Comparison of ENCODE assay signal across 20 cellular contexts in genomic region chr3:123342631-123343080, GRCh38.
A peak's percentile ranks its signal among the peaks of the same experiment; 100 is the strongest.
DNase-seq lines count a peak whose midpoint lies in the region; ATAC-seq and TF ChIP-seq lines count a peak whose summit lies in the region.
"Had no signal": no experiment of that assay in that cellular context is flagged by ENCODE, and none has a peak within 500 bp of the region (broad histone marks: within the 10 kb centered on the region; RNA-seq: fewer than 3 reads in every experiment).

No MANE protein-coding gene starts in this region.

- H3K14ac ChIP-seq in neuronal stem cell (ENCODE audit: low read length): no peak overlapping the region

- no peaks in the 10 kb centered on the region for H3K9me3 Mint-ChIP-seq in neural progenitor cell
- no peaks in the 10 kb centered on the region for H3K9me3 Mint-ChIP-seq in effector memory CD8-positive, alpha-beta T cell
- H3K9me3 Mint-ChIP-seq: CD4-positive, alpha-beta memory T cell had no signal

- H3K4me3 ChIP-seq in gastroesophageal sphincter (no peak overlapping the region), neural progenitor cell (no peak overlapping the region), neuronal stem cell (ENCODE audit: low read length in 2 of 2) (no peak overlapping the region)

- intact Hi-C loops in Right ventricle myocardium superior (cut with DNase I) (no loop called here), left ventricle myocardium superior (cut with micrococcal nuclease) (loop anchor here (10.0 kb wide), 1 partner anchor 102 kb away; the partner anchor contains the start of gene ADCY5)

- H3K9ac ChIP-seq in neural progenitor cell (no peak overlapping the region), neuronal stem cell (ENCODE audit: low read depth, low read length, poor library complexity) (no peak overlapping the region)

- no peak for ATAC-seq in Right ventricle myocardium superior (ENCODE audit: poor library complexity)
- no peak for ATAC-seq in left ventricle myocardium superior
- no peak for ATAC-seq in gastroesophageal sphincter
- no peak for ATAC-seq in effector memory CD8-positive, alpha-beta T cell (replicated peaks)

- H3K36me3 ChIP-seq in gastroesophageal sphincter (peaks cover 0 to 6% of the 10 kb centered on the region in 2 donors), neural progenitor cell (no peaks in the 10 kb centered on the region), neuronal stem cell (replicated peaks in 1 of 2; ENCODE audit: control insufficient read depth in 2 of 2, insufficient read depth in 2 of 2, low read length in 2 of 2) (no peaks in the 10 kb centered on the region)
- H3K36me3 ChIP-seq: BE2C had no signal

- no peak overlapping the region for H4K91ac ChIP-seq in neuronal stem cell (ENCODE audit: low read depth, low read length, poor library complexity)

- H2BK15ac ChIP-seq in neuronal stem cell (ENCODE audit: low read length): no peak overlapping the region

- no peaks in the 10 kb centered on the region for H3K36me3 Mint-ChIP-seq in neural progenitor cell
- H3K36me3 Mint-ChIP-seq in effector memory CD8-positive, alpha-beta T cell (ENCODE audit: insufficient read depth): no peaks in the 10 kb centered on the region
- H3K36me3 Mint-ChIP-seq: CD4-positive, alpha-beta memory T cell had no signal

- peaks cover 8% of the 10 kb centered on the region for H3K27me3 Mint-ChIP-seq in neural progenitor cell (ENCODE audit: insufficient read depth, low read depth)
- peaks cover 0 to 12% of the 10 kb centered on the region in 2 donors for H3K27me3 Mint-ChIP-seq in effector memory CD8-positive, alpha-beta T cell

- no peak overlapping the region for H3K23ac ChIP-seq in neuronal stem cell (ENCODE audit: low read depth, low read length, poor library complexity)

- no peak overlapping the region for H3K4me3 Mint-ChIP-seq in neural progenitor cell
- H3K4me3 Mint-ChIP-seq in effector memory CD8-positive, alpha-beta T cell: no peak overlapping the region
- H3K4me3 Mint-ChIP-seq: CD4-positive, alpha-beta memory T cell had no signal

- DNase-seq in Right ventricle myocardium superior (peak; percentile 37), left ventricle myocardium superior (no peak), neural progenitor cell (ENCODE audit: low spot score) (no peak), NCI-H2107 treated with DMSO at 0.1 percent for 48 hours (lab: John Stamatoyannopoulos, UW; ENCODE audit: unreplicated experiment) (no peak), neuronal stem cell (ENCODE audit: low spot score) (no peak)
- no peak for DNase-seq in effector memory CD8-positive, alpha-beta T cell
- DNase-seq in activated CD4-positive, CD25-positive, alpha-beta regulatory T cell treated with anti-CD3 and anti-CD28 coated beads, Interleukin-2, amount 50 U/mL, for 72 hours: no peak
- DNase-seq: 8988T; BE2C; Calu3; CD4-positive, alpha-beta memory T cell; DMS53; H7; KBM-7; NCI-H1436; NCI-H2171 treated with DMSO at 0.1 percent for 48 hours; NCI-H446 treated with DMSO at 0.1 percent for 48 hours; NCI-H774; SHP77 had no signal

- TF ChIP-seq CTCF in gastroesophageal sphincter (IDR thresholded peaks at IDR 0.05): no peak
- TF ChIP-seq CTCF in neural progenitor cell (IDR thresholded peaks at IDR 0.05): no peak

- H2BK120ac ChIP-seq in neuronal stem cell (ENCODE audit: low read depth, low read length): no peak overlapping the region

- peaks cover 30% of the 10 kb centered on the region for H3K4me1 Mint-ChIP-seq in neural progenitor cell
- peaks cover 4 to 7% of the 10 kb centered on the region in 2 donors for H3K4me1 Mint-ChIP-seq in effector memory CD8-positive, alpha-beta T cell (ENCODE audit: low read depth in 2 of 2)

- no peaks in the 10 kb centered on the region for H3K79me2 ChIP-seq in neural progenitor cell (ENCODE audit: low read depth)

- H3K4me2 ChIP-seq in neural progenitor cell (no peak overlapping the region), neuronal stem cell (ENCODE audit: insufficient read depth, low read length, poor library complexity, severe bottlenecking) (no peak overlapping the region)

- H2BK12ac ChIP-seq in neuronal stem cell (ENCODE audit: low read length): no peak overlapping the region

- H3K27ac ChIP-seq in gastroesophageal sphincter (peak overlapping the region; percentile 2 to 86 (median 79)), neural progenitor cell (no peak overlapping the region), neuronal stem cell (replicated peaks; ENCODE audit: low read length) (no peak overlapping the region)

- H3K79me1 ChIP-seq in neuronal stem cell (ENCODE audit: low read depth, low read length): no peaks in the 10 kb centered on the region

- TF ChIP-seq POLR2A in gastroesophageal sphincter (IDR thresholded peaks at IDR 0.05): no peak

- H3K4me1 ChIP-seq in gastroesophageal sphincter: peaks cover 0 to 93% (median 19%) of the 10 kb centered on the region in 3 donors
- H3K4me1 ChIP-seq in neural progenitor cell: no peaks in the 10 kb centered on the region
- peaks cover 0 to 10% of the 10 kb centered on the region in 2 donors for H3K4me1 ChIP-seq in neuronal stem cell (ENCODE audit: control insufficient read depth in 2 of 2, insufficient read depth in 1 of 2, low read depth in 1 of 2, low read length in 2 of 2)

- H3K18ac ChIP-seq in neuronal stem cell (ENCODE audit: low read length): no peak overlapping the region

- H3F3A ChIP-seq in neural progenitor cell (ENCODE audit: low read depth): no peaks in the 10 kb centered on the region

- no peak overlapping the region for H2BK5ac ChIP-seq in neuronal stem cell (ENCODE audit: low read length)

- H4K8ac ChIP-seq in neuronal stem cell (ENCODE audit: low read depth, low read length): no peak overlapping the region

- 27 to 100% methylated on average over 1 to 3 of the region's 8 CpGs for WGBS in gastroesophageal sphincter (ENCODE audit: low coverage in 1 of 2), 2 donors
- WGBS in neuronal stem cell (ENCODE audit: extremely low coverage in 2 of 2, insufficient read length in 2 of 2, insufficient replicate concordance in 1 of 2), 2 donors: no CpG with 5 or more reads among the region's 8 CpGs

- no peak for TF ChIP-seq EP300 in gastroesophageal sphincter (IDR thresholded peaks at IDR 0.05)

- H3K9me3 ChIP-seq in gastroesophageal sphincter (no peaks in the 10 kb centered on the region), neural progenitor cell (ENCODE audit: low read depth) (no peaks in the 10 kb centered on the region), neuronal stem cell (replicated peaks in 1 of 2; ENCODE audit: control insufficient read depth in 2 of 2, insufficient read depth in 1 of 2, low read depth in 1 of 2, low read length in 2 of 2) (no peaks in the 10 kb centered on the region)
- H3K9me3 ChIP-seq: BE2C had no signal

- H3K4ac ChIP-seq in neuronal stem cell (ENCODE audit: low read length): no peak overlapping the region

- H2AFZ ChIP-seq in neural progenitor cell (replicated peaks) (no peak overlapping the region), neuronal stem cell (ENCODE audit: low read length) (no peak overlapping the region)

- no peaks in the 10 kb centered on the region for H3K27me3 ChIP-seq in gastroesophageal sphincter
- no peaks in the 10 kb centered on the region for H3K27me3 ChIP-seq in neural progenitor cell
- H3K27me3 ChIP-seq in neuronal stem cell (ENCODE audit: control insufficient read depth in 3 of 3, insufficient read depth in 3 of 3, low read depth in 1 of 3, low read length in 3 of 3): no peaks in the 10 kb centered on the region
- H3K27me3 ChIP-seq: BE2C had no signal

- no peaks in the 10 kb centered on the region for H4K20me1 ChIP-seq in neural progenitor cell (ENCODE audit: low read depth)

- H2AK5ac ChIP-seq in neuronal stem cell (ENCODE audit: low read depth, low read length): no peak overlapping the region

- peak overlapping the region; percentile 60 for H3K27ac Mint-ChIP-seq in neural progenitor cell
- no peak overlapping the region for H3K27ac Mint-ChIP-seq in effector memory CD8-positive, alpha-beta T cell
- H3K27ac Mint-ChIP-seq: CD4-positive, alpha-beta memory T cell had no signal

Comparison
In these comparisons a context has a peak if more than half of its experiments do, and no peak if none do; other contexts are left out.
1. H3K27ac ChIP-seq: peak in gastroesophageal sphincter (4 of 4); none in neural progenitor cell (single experiment) and neuronal stem cell (single experiment).